In the genomic region with DNA sequence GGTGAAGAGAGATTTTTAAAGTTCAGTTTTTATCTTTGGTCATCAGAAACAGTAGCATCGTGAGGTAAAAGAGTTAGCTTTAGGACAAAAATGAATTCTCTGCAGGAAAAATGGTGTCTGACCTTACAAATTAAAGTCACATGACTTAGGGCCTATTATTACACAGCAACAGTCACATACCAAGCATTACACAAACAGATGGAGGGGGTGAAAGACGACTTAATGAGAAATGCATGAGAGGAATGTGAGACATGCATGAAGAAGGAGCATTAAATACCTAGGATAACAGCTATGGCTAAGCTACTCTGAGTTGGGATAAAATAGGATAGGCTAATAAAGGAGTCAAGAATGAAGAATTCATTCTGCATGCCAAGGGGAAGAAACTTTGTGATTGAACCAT, we compare ENCODE assay signal across 12 cellular contexts.
DNase-seq lines count a peak whose midpoint lies in the region; ATAC-seq, FAIRE-seq and TF ChIP-seq lines count a peak whose summit lies in the region.
"Had no signal": no experiment of that assay in that cellular context is flagged by ENCODE, and none has a peak within 500 bp of the region (broad histone marks: within the 10 kb centered on the region; RNA-seq: fewer than 3 reads in every experiment).

No MANE protein-coding gene starts in this region.

- H3K9me1 ChIP-seq in IMR-90 (ENCODE audit: insufficient read depth, low read length): peaks cover 8% of the 10 kb centered on the region; the same call in 1 of the 2 replicates
- H3K9me1 ChIP-seq in keratinocyte (ENCODE audit: control insufficient read depth, extremely low read depth, insufficient read depth, low read length): no peaks in the 10 kb centered on the region

- peaks cover 9 to 39% of the 10 kb centered on the region in 2 experiments for H3K79me1 ChIP-seq in IMR-90 (ENCODE audit: low read depth in 1 of 2, low read length in 2 of 2)

- H3K9me3 ChIP-seq in IMR-90 (ENCODE audit: control insufficient read depth, insufficient read depth, low read length) (no peaks in the 10 kb centered on the region), keratinocyte (ENCODE audit: control insufficient read depth, low read depth, low read length) (no peaks in the 10 kb centered on the region), gastrocnemius medialis (no peaks in the 10 kb centered on the region)
- H3K9me3 ChIP-seq: BE2C, psoas muscle had no signal

- H2BK15ac ChIP-seq in IMR-90 (ENCODE audit: low read depth, low read length): no peak overlapping the region; the same call in 2 of the 3 replicates

- TF ChIP-seq POLR2A in IMR-90 (IDR thresholded peaks at IDR 0.05; ENCODE audit: low read depth, low read length) (no peak), gastrocnemius medialis (IDR thresholded peaks at IDR 0.05) (no peak)

- BruUV-seq in IMR-90 (replicated peaks; lab: Mats Ljungman, UMichigan): no TSS peak

- peak overlapping the region; percentile 98 for H3K18ac ChIP-seq in IMR-90 (ENCODE audit: low read depth, low read length)

- H3K27ac ChIP-seq in IMR-90 (ENCODE audit: insufficient read depth, low read length): peak overlapping the region; percentile 36; the same call in 1 of the 2 replicates
- H3K27ac ChIP-seq in keratinocyte (ENCODE audit: control insufficient read depth, insufficient read depth, low read length): no peak overlapping the region
- no peak overlapping the region for H3K27ac ChIP-seq in gastrocnemius medialis
- H3K27ac ChIP-seq: psoas muscle had no signal

- no CpG with 5 or more reads among the region's 2 CpGs for WGBS in IMR-90 (ENCODE audit: extremely low coverage in 2 of 2, insufficient read length in 1 of 2), 2 experiments

- no peaks in the 10 kb centered on the region for H3K79me2 ChIP-seq in keratinocyte (ENCODE audit: control insufficient read depth, insufficient read depth, low read length)

- no peak overlapping the region for H2BK20ac ChIP-seq in IMR-90 (ENCODE audit: low read depth, low read length)

- dilution Hi-C loops in IMR-90 (cut with HindIII; ENCODE audit: low sequenced_read_pairs, unreplicated experiment) (no loop called here), keratinocyte (cut with MboI; ENCODE audit: extremely low pct_ligation_motif_present, low sequenced_read_pairs) (no loop called here)

- CTCF ChIA-PET in IMR-90 (lab: Yijun Ruan, JAX): interaction anchor here (0.6 to 1.0 kb wide), 4 partner anchors 10 to 1263 kb away, joined by 3 read pairs; no protein-coding TSS in a partner anchor

- H3K27me3 ChIP-seq in IMR-90 (ENCODE audit: control insufficient read depth, insufficient read depth, low read length) (no peaks in the 10 kb centered on the region), bronchial epithelial cell (ENCODE audit: control insufficient read depth, insufficient read depth, low read length) (no peaks in the 10 kb centered on the region), keratinocyte (ENCODE audit: control insufficient read depth, extremely low read depth, insufficient read depth, low read length) (no peaks in the 10 kb centered on the region), gastrocnemius medialis (no peaks in the 10 kb centered on the region)
- H3K27me3 ChIP-seq: BE2C had no signal

- intact Hi-C loops in IMR-90 (cut with micrococcal nuclease): loop anchor here (2.0 to 10.0 kb wide), 3 partner anchors 49 to 384 kb away; no protein-coding TSS in a partner anchor
- intact Hi-C loops in gastrocnemius medialis (cut with DNase I; ENCODE audit: low total_unique reads): no loop called here

- H2AFZ ChIP-seq in IMR-90 (replicated peaks; ENCODE audit: low read length, poor library complexity) (no peak overlapping the region), keratinocyte (ENCODE audit: control insufficient read depth, low read length) (no peak overlapping the region)

- no peak overlapping the region for H3K14ac ChIP-seq in IMR-90 (replicated peaks; ENCODE audit: low read depth, low read length)

- H2AK9ac ChIP-seq in IMR-90 (replicated peaks; ENCODE audit: low read depth, low read length, poor library complexity): no peak overlapping the region

- in situ Hi-C loops in IMR-90 (cut with MboI; ENCODE audit: low sequenced_read_pairs) (loop anchor here (10.0 kb wide), 1 partner anchor 374 kb away; no protein-coding TSS in a partner anchor), gastrocnemius medialis (cut with MboI; ENCODE audit: low sequenced_read_pairs in 4 of 4) (no loop called here)

- no peaks in the 10 kb centered on the region for H3K36me3 ChIP-seq in IMR-90 (ENCODE audit: control insufficient read depth, insufficient read depth, low read length)
- H3K36me3 ChIP-seq in bronchial epithelial cell (ENCODE audit: control insufficient read depth, insufficient read depth, low read length): no peaks in the 10 kb centered on the region
- H3K36me3 ChIP-seq in keratinocyte (ENCODE audit: control insufficient read depth in 2 of 2, extremely low read depth in 1 of 2, insufficient read depth in 2 of 2, low read length in 2 of 2): no peaks in the 10 kb centered on the region
- no peaks in the 10 kb centered on the region for H3K36me3 ChIP-seq in gastrocnemius medialis
- H3K36me3 ChIP-seq: BE2C had no signal

- H2AK5ac ChIP-seq in IMR-90 (ENCODE audit: low read depth, low read length): no peak overlapping the region

- no peak overlapping the region for H3K9ac ChIP-seq in IMR-90 (ENCODE audit: low read depth, low read length)
- H3K9ac ChIP-seq in keratinocyte (ENCODE audit: control insufficient read depth, extremely low read depth, insufficient read depth, low read length): no peak overlapping the region

- no peak for TF ChIP-seq RAD21 in IMR-90 (IDR thresholded peaks at IDR 0.05; ENCODE audit: low read length)

- peak overlapping the region; percentile 91; the same call in 1 of the 2 replicates for H3K23ac ChIP-seq in IMR-90 (ENCODE audit: low read depth, low read length)

- TF ChIP-seq CTCF in IMR-90 (conservative IDR thresholded peaks at IDR 0.05; ENCODE audit: low read depth, low read length) (no peak), bronchial epithelial cell (IDR thresholded peaks at IDR 0.05; ENCODE audit: insufficient read depth, low read length, severe bottlenecking) (no peak), keratinocyte (optimal IDR thresholded peaks at IDR 0.05 in 1 of 3, IDR thresholded peaks at IDR 0.05 in 1 of 3, conservative IDR thresholded peaks at IDR 0.05 in 1 of 3; ENCODE audit: extremely low read depth in 1 of 3, insufficient read depth in 2 of 3, low read length in 3 of 3) (no peak), gastrocnemius medialis (IDR thresholded peaks at IDR 0.05 in 4 of 5, conservative IDR thresholded peaks at IDR 0.05 in 1 of 5) (no peak)

- peak; percentile 82 for ATAC-seq in IMR-90 (ENCODE audit: low read depth)
- no peak for ATAC-seq in HG03139 (IDR thresholded peaks at IDR 0.05; ENCODE audit: unreplicated experiment)
- ATAC-seq in gastrocnemius medialis: no peak
- ATAC-seq: activated naive CD8-positive, alpha-beta T cell treated with anti-CD3 and anti-CD28 coated beads, Interleukin-2, amount 50 U/mL, for 24 hours had no signal

- H4K20me1 ChIP-seq in IMR-90 (ENCODE audit: insufficient read depth, low read length) (no peaks in the 10 kb centered on the region), keratinocyte (ENCODE audit: control insufficient read depth, extremely low read depth, insufficient read depth, low read length) (no peaks in the 10 kb centered on the region)

- FAIRE-seq in bronchial epithelial cell (lab: Jason Lieb, UNC): no peak
- peak; percentile 73 for FAIRE-seq in keratinocyte (lab: Jason Lieb, UNC)

- H3K4me1 ChIP-seq in IMR-90 (ENCODE audit: control insufficient read depth, insufficient read depth, low read length) (peaks cover 23% of the 10 kb centered on the region), keratinocyte (ENCODE audit: control insufficient read depth, extremely low read depth, insufficient read depth, low read length) (peaks cover 4% of the 10 kb centered on the region), gastrocnemius medialis (no peaks in the 10 kb centered on the region)
- H3K4me1 ChIP-seq: BE2C, psoas muscle had no signal

- H3K4ac ChIP-seq in IMR-90 (ENCODE audit: low read depth, low read length): peak overlapping the region; percentile 92

- H4K8ac ChIP-seq in IMR-90 (ENCODE audit: low read depth in 2 of 2, low read length in 2 of 2): peak overlapping the region; percentile 71 to 90; a peak in 2 of 4 replicates

- POLR2A ChIA-PET in IMR-90 (lab: Charles Lee; ENCODE audit: unreplicated experiment): interaction anchor here (0.6 to 1.0 kb wide), 3 partner anchors 13 to 1437 kb away, joined by 3 read pairs; no protein-coding TSS in a partner anchor

- H4K5ac ChIP-seq in IMR-90 (ENCODE audit: low read depth, low read length): no peak overlapping the region; the same call in 1 of the 2 replicates

- DNase-seq in AG08396 (ENCODE audit: low spot score): peak; percentile 55
- peak; percentile 93 for DNase-seq in IMR-90
- peak; percentile 60 for DNase-seq in bronchial epithelial cell (ENCODE audit: low read depth)
- no peak for DNase-seq in keratinocyte (ENCODE audit: low read depth, low spot score)
- no peak for DNase-seq in NCI-H82 treated with DMSO at 0.1 percent for 48 hours (lab: John Stamatoyannopoulos, UW; ENCODE audit: unreplicated experiment)
- DNase-seq in CD1c-positive myeloid dendritic cell (ENCODE audit: extremely low spot score): no peak
- DNase-seq in gastrocnemius medialis: no peak
- DNase-seq: activated naive CD8-positive, alpha-beta T cell treated with anti-CD3 and anti-CD28 coated beads, Interleukin-2, amount 50 U/mL, for 24 hours; BE2C; NCI-H1694; psoas muscle had no signal

- no peak overlapping the region for H3K56ac ChIP-seq in IMR-90 (ENCODE audit: extremely low read depth, insufficient read depth, low read length)

- H2BK120ac ChIP-seq in IMR-90 (ENCODE audit: low read depth, low read length): peak overlapping the region; percentile 95; the same call in 1 of the 2 replicates

- no peak overlapping the region; the same call in 1 of the 2 replicates for H4K91ac ChIP-seq in IMR-90 (ENCODE audit: insufficient read depth, low read depth, low read length)

- no peak overlapping the region for H3K4me2 ChIP-seq in IMR-90 (ENCODE audit: low read depth, low read length)
- H3K4me2 ChIP-seq in keratinocyte (ENCODE audit: control insufficient read depth, extremely low read depth, insufficient read depth, low read depth, low read length): no peak overlapping the region

- H3K4me3 ChIP-seq in IMR-90 (ENCODE audit: insufficient read depth, low read depth, low read length) (no peak overlapping the region), bronchial epithelial cell (ENCODE audit: low read depth, low read length) (no peak overlapping the region), keratinocyte (ENCODE audit: control insufficient read depth in 2 of 3, extremely low read depth in 1 of 3, insufficient read depth in 2 of 3, low read depth in 1 of 3, low read length in 3 of 3) (no peak overlapping the region), gastrocnemius medialis (no peak overlapping the region)
- H3K4me3 ChIP-seq: psoas muscle had no signal

- H2BK5ac ChIP-seq in IMR-90 (ENCODE audit: low read depth, low read length, poor library complexity, severe bottlenecking): peak overlapping the region; percentile 99

TF ChIP-seq in IMR-90, 13 proteins besides CTCF, POLR2A, EP300 and RAD21 (continues in another document):
- TF ChIP-seq BHLHE40 (IDR thresholded peaks at IDR 0.05; ENCODE audit: low read depth, low read length) (peak; percentile 80; the same call in 1 of the 2 replicates), NFE2L2 (IDR thresholded peaks at IDR 0.05; ENCODE audit: low read depth, low read length) (no peak), MXI1 (IDR thresholded peaks at IDR 0.05; ENCODE audit: borderline replicate concordance, low read depth, low read length) (no peak)

Comparison
In these comparisons a context has a peak if more than half of its experiments do, and no peak if none do; other contexts are left out.
1. DNase-seq: peak in AG08396 (single experiment), IMR-90 (single experiment) and bronchial epithelial cell (single experiment); none in keratinocyte (single experiment), NCI-H82 treated with DMSO at 0.1 percent for 48 hours (single experiment), CD1c-positive myeloid dendritic cell (single experiment) and gastrocnemius medialis (0 of 2).